11 cellular contexts compared by ENCODE assay signal in genomic region chrX:143648705-143649104, GRCh38. TPM values are rescaled to one million over a fixed set of nuclear protein-coding genes. Genes with fewer than 3 reads are reported as not detected.
DNase-seq lines count a peak whose midpoint lies in the region; FAIRE-seq and TF ChIP-seq lines count a peak whose summit lies in the region.
"Had no signal": no experiment of that assay in that cellular context is flagged by ENCODE, and none has a peak within 500 bp of the region (broad histone marks: within the 10 kb centered on the region; RNA-seq: fewer than 3 reads in every experiment).

No MANE protein-coding gene starts in this region.

- H3K27me3 ChIP-seq in breast epithelium = no peaks in the 10 kb centered on the region
- no peaks in the 10 kb centered on the region for H3K27me3 ChIP-seq in bronchial epithelial cell (ENCODE audit: control insufficient read depth, insufficient read depth, low read length)

- no peaks in the 10 kb centered on the region for H3K27me3 Mint-ChIP-seq in MCF 10A (ENCODE audit: insufficient read depth, unreplicated experiment)
- no peaks in the 10 kb centered on the region for H3K27me3 Mint-ChIP-seq in activated CD4-positive, alpha-beta memory T cell treated with anti-CD3 and anti-CD28 coated beads for 36 hours
- H3K27me3 Mint-ChIP-seq: activated naive CD8-positive, alpha-beta T cell treated with anti-CD3 and anti-CD28 coated beads, Interleukin-2, amount 10 ng/mL, durations not matched to agents 7 days and 5 days had no signal

- no peaks in the 10 kb centered on the region for H3K36me3 ChIP-seq in breast epithelium
- no peaks in the 10 kb centered on the region for H3K36me3 ChIP-seq in bronchial epithelial cell (ENCODE audit: control insufficient read depth, insufficient read depth, low read length)

- H3K9me3 ChIP-seq in breast epithelium = no peaks in the 10 kb centered on the region

- CTCF ChIA-PET in MCF 10A (lab: Yijun Ruan, JAX) = interaction anchor here (0.6 to 2.0 kb wide), 3 partner anchors 11 to 310 kb away, joined by 4 to 8 read pairs (median 5); no protein-coding TSS in a partner anchor
- CTCF ChIA-PET in activated CD4-positive, alpha-beta memory T cell treated with anti-CD3 and anti-CD28 coated beads for 36 hours (lab: Charles Lee) = no interaction called here

- no TSS peak for BruUV-seq in MCF 10A (replicated peaks; lab: Mats Ljungman, UMichigan)

- no peaks in the 10 kb centered on the region for H3K36me3 Mint-ChIP-seq in MCF 10A (ENCODE audit: insufficient read depth, unreplicated experiment)
- no peaks in the 10 kb centered on the region for H3K36me3 Mint-ChIP-seq in activated CD4-positive, alpha-beta memory T cell treated with anti-CD3 and anti-CD28 coated beads for 36 hours
- H3K36me3 Mint-ChIP-seq: activated naive CD8-positive, alpha-beta T cell treated with anti-CD3 and anti-CD28 coated beads, Interleukin-2, amount 10 ng/mL, durations not matched to agents 7 days and 5 days had no signal

- H3K27ac ChIP-seq in breast epithelium = no peak overlapping the region

- no peak overlapping the region for H3K4me3 Mint-ChIP-seq in MCF 10A (ENCODE audit: unreplicated experiment)
- H3K4me3 Mint-ChIP-seq in activated CD4-positive, alpha-beta memory T cell treated with anti-CD3 and anti-CD28 coated beads for 36 hours = no peak overlapping the region
- H3K4me3 Mint-ChIP-seq: activated naive CD8-positive, alpha-beta T cell treated with anti-CD3 and anti-CD28 coated beads, Interleukin-2, amount 10 ng/mL, durations not matched to agents 7 days and 5 days; nephron had no signal

- H3K27ac Mint-ChIP-seq in MCF 10A (ENCODE audit: low read depth, unreplicated experiment) = no peak overlapping the region
- H3K27ac Mint-ChIP-seq in activated CD4-positive, alpha-beta memory T cell treated with anti-CD3 and anti-CD28 coated beads for 36 hours = no peak overlapping the region
- H3K27ac Mint-ChIP-seq: activated naive CD8-positive, alpha-beta T cell treated with anti-CD3 and anti-CD28 coated beads, Interleukin-2, amount 10 ng/mL, durations not matched to agents 7 days and 5 days; nephron had no signal

- DNase-seq in MCF 10A (ENCODE audit: unreplicated experiment) (peak; percentile 69), breast epithelium (ENCODE audit: low spot score in 2 of 2) (no peak), NCI-H1694 (lab: John Stamatoyannopoulos, UW) (peak; percentile 6), bronchial epithelial cell (ENCODE audit: low read depth) (peak; percentile 10), T-helper 9 cell (no peak), SHP77 (lab: John Stamatoyannopoulos, UW) (no peak), hippocampal formation (lab: John Stamatoyannopoulos, UW) (no peak)
- DNase-seq in activated CD4-positive, alpha-beta memory T cell treated with anti-CD3 and anti-CD28 coated beads for 36 hours = no peak
- DNase-seq: activated naive CD8-positive, alpha-beta T cell treated with anti-CD3 and anti-CD28 coated beads, Interleukin-2, amount 10 ng/mL, durations not matched to agents 7 days and 5 days had no signal

- H3K4me1 ChIP-seq in breast epithelium = no peaks in the 10 kb centered on the region

- FAIRE-seq in bronchial epithelial cell (lab: Jason Lieb, UNC) = no peak

- H3K4me1 Mint-ChIP-seq in MCF 10A (ENCODE audit: insufficient read depth, unreplicated experiment) = peaks cover 6% of the 10 kb centered on the region
- H3K4me1 Mint-ChIP-seq in activated CD4-positive, alpha-beta memory T cell treated with anti-CD3 and anti-CD28 coated beads for 36 hours (ENCODE audit: low read depth) = no peaks in the 10 kb centered on the region
- H3K4me1 Mint-ChIP-seq: activated naive CD8-positive, alpha-beta T cell treated with anti-CD3 and anti-CD28 coated beads, Interleukin-2, amount 10 ng/mL, durations not matched to agents 7 days and 5 days; nephron had no signal

- TF ChIP-seq POLR2A in breast epithelium (IDR thresholded peaks at IDR 0.05) = no peak

- peak; percentile 9 for TF ChIP-seq CTCF in MCF 10A (IDR thresholded peaks at IDR 0.05; ENCODE audit: unreplicated experiment)
- TF ChIP-seq CTCF in breast epithelium (IDR thresholded peaks at IDR 0.05) = no peak
- TF ChIP-seq CTCF in bronchial epithelial cell (IDR thresholded peaks at IDR 0.05; ENCODE audit: insufficient read depth, low read length, severe bottlenecking) = no peak

- intact Hi-C loops in MCF 10A (cut with micrococcal nuclease) (no loop called here), breast epithelium (cut with DNase I; ENCODE audit: low total_unique reads) (no loop called here)
- intact Hi-C loops in activated CD4-positive, alpha-beta memory T cell treated with anti-CD3 and anti-CD28 coated beads for 36 hours (cut with micrococcal nuclease) = no loop called here

- H3K4me3 ChIP-seq in breast epithelium (no peak overlapping the region), bronchial epithelial cell (ENCODE audit: low read depth, low read length) (no peak overlapping the region)

- POLR2A ChIA-PET in MCF 10A (lab: Yijun Ruan, JAX) = no interaction called here
- POLR2A ChIA-PET in activated CD4-positive, alpha-beta memory T cell treated with anti-CD3 and anti-CD28 coated beads for 36 hours (lab: Charles Lee) = no interaction called here

- no peaks in the 10 kb centered on the region for H3K9me3 Mint-ChIP-seq in MCF 10A (ENCODE audit: unreplicated experiment)
- H3K9me3 Mint-ChIP-seq in activated CD4-positive, alpha-beta memory T cell treated with anti-CD3 and anti-CD28 coated beads for 36 hours = no peaks in the 10 kb centered on the region
- H3K9me3 Mint-ChIP-seq: activated naive CD8-positive, alpha-beta T cell treated with anti-CD3 and anti-CD28 coated beads, Interleukin-2, amount 10 ng/mL, durations not matched to agents 7 days and 5 days; nephron had no signal

RNA-seq across cellular contexts. Expression of gene SLITRK4, which starts 12.8 kb away (rescaled TPM):
- total RNA-seq in MCF 10A (2022) = 0.35 and 0.39 TPM in 2 replicates
- 10 to 100 TPM in 1 of 3 donors, 1 to 10 TPM in 2; 2.0 to 76.3 (median 2.5) TPM for total RNA-seq in breast epithelium
- total RNA-seq in bronchial epithelial cell = under 0.01 TPM in 2 replicates
- total RNA-seq in activated CD4-positive, alpha-beta memory T cell treated with anti-CD3 and anti-CD28 coated beads for 36 hours = not detected
- total RNA-seq: activated naive CD8-positive, alpha-beta T cell treated with anti-CD3 and anti-CD28 coated beads, Interleukin-2, amount 10 ng/mL, durations not matched to agents 7 days and 5 days; T-helper 1 cell treated with Interleukin-12 subunit alpha and Interleukin-12 subunit beta and Interleukin-4 antibody, amounts not matched to agents 30 ng/mL and 1 ng/mL, for 36 hours had no signal

Comparison
In these comparisons a context has a peak if more than half of its experiments do, and no peak if none do; other contexts are left out.
1. DNase-seq: peak in MCF 10A (single experiment), NCI-H1694 (single experiment) and bronchial epithelial cell (single experiment); none in breast epithelium (0 of 2), activated CD4-positive, alpha-beta memory T cell treated with anti-CD3 and anti-CD28 coated beads for 36 hours (single experiment), T-helper 9 cell (single experiment), SHP77 (0 of 2) and hippocampal formation (0 of 2).